Comparison of ENCODE assay signal across 12 cellular contexts in genomic region chr5:371811-372555, GRCh38. TPM values are rescaled to one million over a fixed set of nuclear protein-coding genes. Genes with fewer than 3 reads are reported as not detected.
DNase-seq lines count a peak whose midpoint lies in the region; ATAC-seq, FAIRE-seq and TF ChIP-seq lines count a peak whose summit lies in the region.
"Had no signal": no experiment of that assay in that cellular context is flagged by ENCODE, and none has a peak within 500 bp of the region (broad histone marks: within the 10 kb centered on the region; RNA-seq: fewer than 3 reads in every experiment).

No MANE protein-coding gene starts in this region.

- no peak overlapping the region for H3K9ac ChIP-seq in kidney (ENCODE audit: low read length in 2 of 2)

- H3K9me3 Mint-ChIP-seq in CD14-positive monocyte = no peaks in the 10 kb centered on the region
- no peaks in the 10 kb centered on the region for H3K9me3 Mint-ChIP-seq in T-helper 1 cell treated with Interleukin-12 subunit alpha and Interleukin-12 subunit beta and Interleukin-4 antibody, amounts not matched to agents 30 μg/mL and 1 μg/mL, for 36 hours

- TF ChIP-seq CTCF in CD14-positive monocyte (IDR thresholded peaks at IDR 0.05) = no peak
- no peak for TF ChIP-seq CTCF in kidney (IDR thresholded peaks at IDR 0.05; ENCODE audit: borderline replicate concordance, extremely low read depth, insufficient read depth)
- no peak for TF ChIP-seq CTCF in gastroesophageal sphincter (IDR thresholded peaks at IDR 0.05)

- H3K9me3 ChIP-seq in kidney (ENCODE audit: control insufficient read depth in 1 of 2, low read length in 2 of 2) (no peaks in the 10 kb centered on the region), gastroesophageal sphincter (no peaks in the 10 kb centered on the region)
- H3K9me3 ChIP-seq: body of pancreas had no signal

- no peak overlapping the region for H3K27ac ChIP-seq in kidney (ENCODE audit: low read depth in 2 of 2, low read length in 2 of 2)
- H3K27ac ChIP-seq in gastroesophageal sphincter = no peak overlapping the region
- H3K27ac ChIP-seq: body of pancreas, heart right ventricle had no signal

- H3K4me1 ChIP-seq in kidney (ENCODE audit: control insufficient read depth in 1 of 2, insufficient read depth in 1 of 2, low read depth in 1 of 2, low read length in 2 of 2) = no peaks in the 10 kb centered on the region
- peaks cover 0 to 16% (median 5%) of the 10 kb centered on the region in 3 donors for H3K4me1 ChIP-seq in gastroesophageal sphincter

- 69 to 88% methylated on average over 3 to 5 of the region's 12 CpGs for WGBS in gastroesophageal sphincter (ENCODE audit: low coverage in 1 of 2), 2 donors

- peaks cover 37% of the 10 kb centered on the region for H3K27me3 ChIP-seq in gastroesophageal sphincter

- FAIRE-seq in GM18507 (lab: Jason Lieb, UNC) (peak; percentile 74), kidney (lab: Jason Lieb, UNC) (no peak)

- peak overlapping the region in 3 of 7 donors; percentile 8 to 54 (median 27) for H3K27ac Mint-ChIP-seq in CD14-positive monocyte
- H3K27ac Mint-ChIP-seq in T-helper 1 cell treated with Interleukin-12 subunit alpha and Interleukin-12 subunit beta and Interleukin-4 antibody, amounts not matched to agents 30 μg/mL and 1 μg/mL, for 36 hours = peak overlapping the region; percentile 73

- H3K36me3 ChIP-seq in kidney (ENCODE audit: control insufficient read depth in 1 of 2, insufficient read depth in 2 of 2, low read length in 2 of 2) (no peaks in the 10 kb centered on the region), gastroesophageal sphincter (no peaks in the 10 kb centered on the region)
- H3K36me3 ChIP-seq: heart right ventricle had no signal

- intact Hi-C loops in CD14-positive monocyte (cut with micrococcal nuclease) (no loop called here), kidney (cut with DNase I) (no loop called here)

- no peaks in the 10 kb centered on the region for H3K36me3 Mint-ChIP-seq in CD14-positive monocyte
- H3K36me3 Mint-ChIP-seq in T-helper 1 cell treated with Interleukin-12 subunit alpha and Interleukin-12 subunit beta and Interleukin-4 antibody, amounts not matched to agents 30 μg/mL and 1 μg/mL, for 36 hours (ENCODE audit: low read depth) = peaks cover 3% of the 10 kb centered on the region

- H3K4me1 Mint-ChIP-seq in CD14-positive monocyte = peaks cover 12% of the 10 kb centered on the region
- H3K4me1 Mint-ChIP-seq in T-helper 1 cell treated with Interleukin-12 subunit alpha and Interleukin-12 subunit beta and Interleukin-4 antibody, amounts not matched to agents 30 μg/mL and 1 μg/mL, for 36 hours (ENCODE audit: low read depth) = peaks cover 49% of the 10 kb centered on the region

- peaks cover 26 to 69% (median 36%) of the 10 kb centered on the region in 3 donors for H3K27me3 Mint-ChIP-seq in CD14-positive monocyte (ENCODE audit: low read depth in 3 of 3)
- no peaks in the 10 kb centered on the region for H3K27me3 Mint-ChIP-seq in T-helper 1 cell treated with Interleukin-12 subunit alpha and Interleukin-12 subunit beta and Interleukin-4 antibody, amounts not matched to agents 30 μg/mL and 1 μg/mL, for 36 hours (ENCODE audit: low read depth)

- H3K4me3 Mint-ChIP-seq in CD14-positive monocyte = peak overlapping the region in 1 of 2 donors; percentile 57
- peak overlapping the region; percentile 46 for H3K4me3 Mint-ChIP-seq in T-helper 1 cell treated with Interleukin-12 subunit alpha and Interleukin-12 subunit beta and Interleukin-4 antibody, amounts not matched to agents 30 μg/mL and 1 μg/mL, for 36 hours

- no peak for TF ChIP-seq EP300 in gastroesophageal sphincter (IDR thresholded peaks at IDR 0.05)

- no peak overlapping the region for H3K4me3 ChIP-seq in kidney (ENCODE audit: low read length in 2 of 2)
- no peak overlapping the region for H3K4me3 ChIP-seq in gastroesophageal sphincter
- H3K4me3 ChIP-seq: body of pancreas, heart right ventricle had no signal

- DNase-seq in CD14-positive monocyte (ENCODE audit: low spot score) (peak; percentile 32), GM18507 (ENCODE audit: extremely low spot score, insufficient read length, low read depth) (no peak), kidney (peak; percentile 24), SW480 (ENCODE audit: low spot score) (no peak), kidney tubule cell (ENCODE audit: low spot score) (no peak)
- DNase-seq in stimulated activated CD4-positive, alpha-beta T cell treated with anti-CD3 and anti-CD28 coated beads, Interleukin-2, amount 100 ng/mL, for 48 hours = no peak
- DNase-seq: NCI-H1105, T-helper 9 cell had no signal

- TF ChIP-seq POLR2A in gastroesophageal sphincter (IDR thresholded peaks at IDR 0.05) = no peak

- no peak for ATAC-seq in gastroesophageal sphincter
- ATAC-seq: body of pancreas, heart right ventricle had no signal

RNA-seq across cellular contexts. Expression of gene AHRR, which starts 50.5 kb away (rescaled TPM):
- under 1 TPM in 1 of 2 donors, not detected in 1; 0.15 TPM for polyA plus RNA-seq in CD14-positive monocyte
- total RNA-seq in kidney = 1.7 TPM
- 0.71 TPM for polyA plus RNA-seq in kidney (ENCODE audit: insufficient read depth, low read depth, low replicate concordance)
- 1 to 10 TPM in 1 of 4 donors, under 1 TPM in 3; 0.15 to 1.7 (median 0.45) TPM for total RNA-seq in gastroesophageal sphincter

Comparison
In these comparisons a context has a peak if more than half of its experiments do, and no peak if none do; other contexts are left out.
1. DNase-seq: peak in CD14-positive monocyte (single experiment) and kidney (single experiment); none in GM18507 (single experiment), SW480 (single experiment), kidney tubule cell (single experiment) and stimulated activated CD4-positive, alpha-beta T cell treated with anti-CD3 and anti-CD28 coated beads, Interleukin-2, amount 100 ng/mL, for 48 hours (0 of 2).